ENCODE assay signal across 14 cellular contexts in genomic region chr14:32940711-32941667, GRCh38. TPM values are rescaled to one million over a fixed set of nuclear protein-coding genes. Genes with fewer than 3 reads are reported as not detected.
A peak's percentile ranks its signal among the peaks of the same experiment; 100 is the strongest.
DNase-seq lines count a peak whose midpoint lies in the region; TF ChIP-seq lines count a peak whose summit lies in the region.
"Had no signal": no experiment of that assay in that cellular context is flagged by ENCODE, and none has a peak within 500 bp of the region (broad histone marks: within the 10 kb centered on the region; RNA-seq: fewer than 3 reads in every experiment).

No MANE protein-coding gene starts in this region.

- H3K4me1 ChIP-seq in HUES64 (ENCODE audit: insufficient read depth, low read length) (peaks cover 30% of the 10 kb centered on the region), stomach smooth muscle (ENCODE audit: control insufficient read depth, insufficient read depth, low read length) (peaks cover 8% of the 10 kb centered on the region)

- no peak overlapping the region for H3K9ac ChIP-seq in HUES64 (ENCODE audit: low read depth, low read length)
- peak overlapping the region in 1 of 2 donors; percentile 88 for H3K9ac ChIP-seq in stomach smooth muscle (ENCODE audit: low read length in 2 of 2)

- H3K4me3 ChIP-seq in HUES64 (ENCODE audit: low read length) (peak overlapping the region; percentile 76; the same call in 1 of the 2 replicates), stomach smooth muscle (ENCODE audit: low read length in 2 of 2) (peak overlapping the region; percentile 74 to 88), MG63 (no peak overlapping the region)

- H3K27ac ChIP-seq in HUES64 (ENCODE audit: low read depth, low read length) (no peak overlapping the region), layer of hippocampus (ENCODE audit: low read depth, low read length) (peak overlapping the region; percentile 88), stomach smooth muscle (ENCODE audit: low read length) (no peak overlapping the region)

- H3K36me3 ChIP-seq in HUES64 (ENCODE audit: insufficient read depth, low read length) (no peaks in the 10 kb centered on the region), stomach smooth muscle (ENCODE audit: control insufficient read depth in 2 of 2, insufficient read depth in 2 of 2, low read length in 2 of 2) (no peaks in the 10 kb centered on the region), MG63 (no peaks in the 10 kb centered on the region)

- H3K9me3 Mint-ChIP-seq in brain = peaks cover 0 to 7% (median 0%) of the 10 kb centered on the region in 5 experiments

- H3K9me3 ChIP-seq in HUES64 (ENCODE audit: insufficient read depth, low read depth, low read length) (no peaks in the 10 kb centered on the region), stomach smooth muscle (ENCODE audit: control insufficient read depth in 2 of 2, low read length in 2 of 2) (no peaks in the 10 kb centered on the region), MG63 (no peaks in the 10 kb centered on the region)

- DNase-seq in cerebellum (ENCODE audit: low spot score) (no peak), MG63 (no peak), hippocampal formation (lab: John Stamatoyannopoulos, UW) (no peak)
- DNase-seq: activated CD4-positive, CD25-positive, alpha-beta regulatory T cell treated with anti-CD3 and anti-CD28 coated beads, Interleukin-2, amount 50 U/mL, for 72 hours; cerebellar nuclear complex; immature natural killer cell; stimulated activated CD4-positive, alpha-beta T cell treated with anti-CD3 and anti-CD28 coated beads, Interleukin-2, amount 100 ng/mL, for 48 hours had no signal

- peaks cover 54% of the 10 kb centered on the region for H3K27me3 ChIP-seq in HUES64 (ENCODE audit: insufficient read depth, low read length)
- no peaks in the 10 kb centered on the region for H3K27me3 ChIP-seq in layer of hippocampus (ENCODE audit: control insufficient read depth, insufficient read depth, low read length)
- H3K27me3 ChIP-seq in stomach smooth muscle (ENCODE audit: control insufficient read depth in 1 of 2, insufficient read depth in 2 of 2, low read length in 2 of 2) = no peaks in the 10 kb centered on the region
- no peaks in the 10 kb centered on the region for H3K27me3 ChIP-seq in MG63

- no peak for TF ChIP-seq CTCF in brain (conservative IDR thresholded peaks at IDR 0.05)

- H3K36me3 Mint-ChIP-seq in brain = no peaks in the 10 kb centered on the region
- H3K36me3 Mint-ChIP-seq: activated naive CD8-positive, alpha-beta T cell; stimulated activated effector memory CD8-positive, alpha-beta T cell treated with anti-CD3 and anti-CD28 coated beads, Interleukin-12 subunit alpha, Interleukin-12 subunit beta, amount 100 ng/mL, for 72 hours had no signal

- peak overlapping the region; percentile 91 to 97 (median 93) for H3K4me3 Mint-ChIP-seq in brain

- peak overlapping the region; percentile 24 to 99 (median 97) for H3K27ac Mint-ChIP-seq in brain
- H3K27ac Mint-ChIP-seq: activated naive CD8-positive, alpha-beta T cell; immature natural killer cell; stimulated activated effector memory CD8-positive, alpha-beta T cell treated with anti-CD3 and anti-CD28 coated beads, Interleukin-12 subunit alpha, Interleukin-12 subunit beta, amount 100 ng/mL, for 72 hours had no signal

- 92% methylated on average over 5 of the region's 7 CpGs for WGBS in HUES64

- peaks cover 20% of the 10 kb centered on the region for H3K27me3 Mint-ChIP-seq in brain

- peaks cover 76% of the 10 kb centered on the region for H3K4me1 Mint-ChIP-seq in brain

RNA-seq across cellular contexts. Expression of gene NPAS3, which starts 2.3 kb away (rescaled TPM):
- polyA plus RNA-seq in HUES64 (2013, experiment 1 of 2) = 1.7 TPM
- polyA plus RNA-seq in HUES64 (2013, experiment 2 of 2) = 1.8 TPM
- polyA plus RNA-seq in brain (ENCODE audit: insufficient read depth, low read depth, low replicate concordance) = 5.1 TPM
- total RNA-seq in cerebellum = 76.7 TPM
- 1.9 TPM in 1 of 2 replicates, not detected in the other for total RNA-seq in MG63 (2014; rRNA removed; shearing (Covaris generic); ENCODE audit: low replicate concordance)
- total RNA-seq: mononuclear cell had no signal
- polyA plus RNA-seq: immature natural killer cell had no signal

Comparison
In these comparisons a context has a peak if more than half of its experiments do, and no peak if none do; other contexts are left out.
1. RNA of gene NPAS3, which starts 2.3 kb away (total RNA-seq): 76.7 TPM in cerebellum (single experiment); 1.9 TPM in MG63; every median in the first group is over 10 times any median in the second.